In genomic region chr14:64501326-64502171, GRCh38 we compare ENCODE assay signal across 9 cellular contexts. TPM values are rescaled to one million over a fixed set of nuclear protein-coding genes. Genes with fewer than 3 reads are reported as not detected.
DNase-seq lines count a peak whose midpoint lies in the region; ATAC-seq, FAIRE-seq and TF ChIP-seq lines count a peak whose summit lies in the region.
"Had no signal": no experiment of that assay in that cellular context is flagged by ENCODE, and none has a peak within 500 bp of the region (broad histone marks: within the 10 kb centered on the region; RNA-seq: fewer than 3 reads in every experiment).

No MANE protein-coding gene starts in this region.

- no peaks in the 10 kb centered on the region for H3K36me3 Mint-ChIP-seq in astrocyte (ENCODE audit: low read depth, unreplicated experiment)

- no peaks in the 10 kb centered on the region for H3K36me3 ChIP-seq in astrocyte (ENCODE audit: insufficient read depth, low read length)

- H3K27me3 Mint-ChIP-seq in astrocyte (ENCODE audit: low read depth, unreplicated experiment), result no peaks in the 10 kb centered on the region
- H3K27me3 Mint-ChIP-seq in stimulated activated naive CD8-positive, alpha-beta T cell treated with anti-CD3 and anti-CD28 coated beads, Interleukin-15, amount 100 ng/mL, for 72 hours, result no peaks in the 10 kb centered on the region

- H3K9me3 ChIP-seq in astrocyte (ENCODE audit: insufficient read depth, low read depth, low read length), result no peaks in the 10 kb centered on the region

- ATAC-seq in stimulated activated naive CD8-positive, alpha-beta T cell treated with anti-CD3 and anti-CD28 coated beads, Interleukin-15, amount 100 ng/mL, for 72 hours, result no peak
- ATAC-seq in HG03095 (IDR thresholded peaks at IDR 0.05; ENCODE audit: unreplicated experiment), result no peak

- H3K4me3 Mint-ChIP-seq in astrocyte (ENCODE audit: unreplicated experiment), result peak overlapping the region; percentile 89
- peak overlapping the region; percentile 90 for H3K4me3 Mint-ChIP-seq in stimulated activated naive CD8-positive, alpha-beta T cell treated with anti-CD3 and anti-CD28 coated beads, Interleukin-15, amount 100 ng/mL, for 72 hours

- H3K9me3 Mint-ChIP-seq in astrocyte (ENCODE audit: unreplicated experiment), result no peaks in the 10 kb centered on the region
- H3K9me3 Mint-ChIP-seq in stimulated activated naive CD8-positive, alpha-beta T cell treated with anti-CD3 and anti-CD28 coated beads, Interleukin-15, amount 100 ng/mL, for 72 hours, result no peaks in the 10 kb centered on the region

- H2AFZ ChIP-seq in astrocyte (ENCODE audit: low read depth, low read length), result no peak overlapping the region

- FAIRE-seq in astrocyte (lab: Jason Lieb, UNC), result no peak
- FAIRE-seq: A204.1 had no signal

- no peak for TF ChIP-seq POLR2A in NB4 (IDR thresholded peaks at IDR 0.05; ENCODE audit: extremely low read depth, insufficient read length)

- TF ChIP-seq CTCF in NB4 (IDR thresholded peaks at IDR 0.05; ENCODE audit: low read depth, low read length) (no peak), astrocyte (IDR thresholded peaks at IDR 0.05; ENCODE audit: insufficient read depth, low read depth, low read length) (no peak)

- H3K79me2 ChIP-seq in astrocyte (ENCODE audit: insufficient read depth, low read length), result peaks cover 64% of the 10 kb centered on the region

- H3K9ac ChIP-seq in astrocyte (ENCODE audit: low read length), result peak overlapping the region; percentile 21

- H3K4me1 ChIP-seq in astrocyte (ENCODE audit: insufficient read depth, low read length), result peaks cover 24% of the 10 kb centered on the region

- H3K4me2 ChIP-seq in astrocyte (ENCODE audit: low read length), result peak overlapping the region; percentile 93

- no peaks in the 10 kb centered on the region for H3K27me3 ChIP-seq in astrocyte (ENCODE audit: insufficient read depth, low read length)

- H3K4me1 Mint-ChIP-seq in astrocyte (ENCODE audit: low read depth, unreplicated experiment), result peaks cover 20% of the 10 kb centered on the region
- H3K4me1 Mint-ChIP-seq in stimulated activated naive CD8-positive, alpha-beta T cell treated with anti-CD3 and anti-CD28 coated beads, Interleukin-15, amount 100 ng/mL, for 72 hours, result peaks cover 44% of the 10 kb centered on the region

- H3K27ac ChIP-seq in astrocyte (ENCODE audit: low read depth, low read length), result no peak overlapping the region

- peak; percentile 34 for DNase-seq in DMS 273 (lab: John Stamatoyannopoulos, UW; ENCODE audit: unreplicated experiment)
- DNase-seq in DMS 273 treated with DMSO at 0.1 percent for 48 hours (lab: John Stamatoyannopoulos, UW), result no peak
- peak; percentile 40 for DNase-seq in NB4 (ENCODE audit: low read depth)
- DNase-seq in astrocyte (ENCODE audit: low read depth), result peak; percentile 77
- DNase-seq in islet precursor cell, result peak; percentile 99
- no peak for DNase-seq in stimulated activated naive CD8-positive, alpha-beta T cell treated with anti-CD3 and anti-CD28 coated beads, Interleukin-15, amount 100 ng/mL, for 72 hours
- no peak for DNase-seq in SIG-M5 (lab: John Stamatoyannopoulos, UW)

- H3K4me3 ChIP-seq in NB4 (ENCODE audit: low read depth, low read length) (peak overlapping the region; percentile 3), astrocyte (ENCODE audit: insufficient read depth, low read depth, low read length) (no peak overlapping the region)

- peaks cover 14% of the 10 kb centered on the region for H4K20me1 ChIP-seq in astrocyte (ENCODE audit: insufficient read depth, low read length)

- peak overlapping the region; percentile 20 for H3K27ac Mint-ChIP-seq in astrocyte (ENCODE audit: unreplicated experiment)
- peak overlapping the region; percentile 76 to 95 for H3K27ac Mint-ChIP-seq in stimulated activated naive CD8-positive, alpha-beta T cell treated with anti-CD3 and anti-CD28 coated beads, Interleukin-15, amount 100 ng/mL, for 72 hours

RNA-seq across cellular contexts. Expression of gene ZBTB25, which starts 2.1 kb away (rescaled TPM):
- 9.5 and 9.7 TPM in 2 replicates for total RNA-seq in astrocyte

RNA-seq across cellular contexts. Expression of gene ZBTB1, which starts 3.0 kb away (rescaled TPM):
- 43.0 and 45.2 TPM in 2 replicates for total RNA-seq in astrocyte

RNA-seq across cellular contexts. Expression of gene AKAP5, which starts 36.2 kb away (rescaled TPM):
- 2.9 and 3.1 TPM in 2 replicates for total RNA-seq in astrocyte

RNA-seq across cellular contexts. Expression of gene HSPA2, which starts 39.0 kb away (rescaled TPM):
- 2.8 and 3.5 TPM in 2 replicates for total RNA-seq in astrocyte

RNA-seq across cellular contexts. Expression of gene PPP1R36, which starts 48.2 kb away (rescaled TPM):
- total RNA-seq in astrocyte, result 0.91 and 0.94 TPM in 2 replicates

Comparison
In these comparisons a context has a peak if more than half of its experiments do, and no peak if none do; other contexts are left out.
1. DNase-seq: peak in DMS 273 (single experiment), NB4 (single experiment), astrocyte (single experiment) and islet precursor cell (single experiment); none in DMS 273 treated with DMSO at 0.1 percent for 48 hours (single experiment), stimulated activated naive CD8-positive, alpha-beta T cell treated with anti-CD3 and anti-CD28 coated beads, Interleukin-15, amount 100 ng/mL, for 72 hours (0 of 2) and SIG-M5 (single experiment).